In genomic region chr11:121740902-121741301, GRCh38 we compare ENCODE assay signal across 16 cellular contexts.
A peak's percentile ranks its signal among the peaks of the same experiment; 100 is the strongest.
DNase-seq lines count a peak whose midpoint lies in the region; ATAC-seq and TF ChIP-seq lines count a peak whose summit lies in the region.
"Had no signal": no experiment of that assay in that cellular context is flagged by ENCODE, and none has a peak within 500 bp of the region (broad histone marks: within the 10 kb centered on the region; RNA-seq: fewer than 3 reads in every experiment).

No MANE protein-coding gene starts in this region.

- peaks cover 2% of the 10 kb centered on the region; the same call in 1 of the 2 replicates for H3K9me3 ChIP-seq in IMR-90 (ENCODE audit: control insufficient read depth, insufficient read depth, low read length)
- no peaks in the 10 kb centered on the region for H3K9me3 ChIP-seq in MM.1S (replicated peaks; ENCODE audit: insufficient read depth, low read length)

- no peak overlapping the region; the same call in 1 of the 2 replicates for H3K14ac ChIP-seq in IMR-90 (replicated peaks; ENCODE audit: low read depth, low read length)

- H3F3A ChIP-seq in MM.1S (ENCODE audit: insufficient read depth, low read length) = no peaks in the 10 kb centered on the region

- POLR2A ChIA-PET in IMR-90 (lab: Charles Lee; ENCODE audit: unreplicated experiment) = no interaction called here

- peaks cover 5 to 7% of the 10 kb centered on the region in 2 donors for H3K9me3 Mint-ChIP-seq in stimulated activated naive B cell treated with anti-CD40 and anti-IgM and Interleukin-4, amounts not matched to agents 10 μg/mL and 1 μg/mL and 100 μg/mL, for 72 hours

- H3K27me3 Mint-ChIP-seq in stimulated activated naive B cell treated with anti-CD40 and anti-IgM and Interleukin-4, amounts not matched to agents 10 μg/mL and 1 μg/mL and 100 μg/mL, for 72 hours = peaks cover 9 to 21% of the 10 kb centered on the region in 2 donors

- H3K18ac ChIP-seq in IMR-90 (ENCODE audit: low read depth, low read length) = peak overlapping the region; percentile 95
- no peak overlapping the region for H3K18ac ChIP-seq in mesendoderm (ENCODE audit: low read length)

- no peaks in the 10 kb centered on the region for H3K36me3 ChIP-seq in IMR-90 (ENCODE audit: control insufficient read depth, insufficient read depth, low read length)
- no peaks in the 10 kb centered on the region for H3K36me3 ChIP-seq in mesendoderm (ENCODE audit: control insufficient read depth, insufficient read depth, low read length)
- no peaks in the 10 kb centered on the region for H3K36me3 ChIP-seq in MM.1S (replicated peaks; ENCODE audit: insufficient read depth, low read length)

- no peak overlapping the region for H2BK5ac ChIP-seq in IMR-90 (ENCODE audit: low read depth, low read length, poor library complexity, severe bottlenecking)
- H2BK5ac ChIP-seq in mesendoderm (ENCODE audit: low read length) = no peak overlapping the region

- H3K23ac ChIP-seq in IMR-90 (ENCODE audit: low read depth, low read length) (no peak overlapping the region), mesendoderm (ENCODE audit: low read length) (no peak overlapping the region)

- H3K56ac ChIP-seq in IMR-90 (ENCODE audit: extremely low read depth, insufficient read depth, low read length) = no peak overlapping the region
- no peak overlapping the region for H3K56ac ChIP-seq in mesendoderm (ENCODE audit: low read length)

- H3K9me1 ChIP-seq in IMR-90 (ENCODE audit: insufficient read depth, low read length) = no peaks in the 10 kb centered on the region

- H2AK9ac ChIP-seq in IMR-90 (replicated peaks; ENCODE audit: low read depth, low read length, poor library complexity) = no peak overlapping the region

- no peaks in the 10 kb centered on the region for H3K9me2 ChIP-seq in MM.1S (replicated peaks; ENCODE audit: insufficient read depth, low read length)

- CTCF ChIA-PET in IMR-90 (lab: Yijun Ruan, JAX) = no interaction called here

- TF ChIP-seq RAD21 in IMR-90 (IDR thresholded peaks at IDR 0.05; ENCODE audit: low read length) = no peak

- H3K4me1 Mint-ChIP-seq in stimulated activated naive B cell treated with anti-CD40 and anti-IgM and Interleukin-4, amounts not matched to agents 10 μg/mL and 1 μg/mL and 100 μg/mL, for 72 hours = no peaks in the 10 kb centered on the region
- H3K4me1 Mint-ChIP-seq: memory B cell had no signal

- intact Hi-C loops in IMR-90 (cut with micrococcal nuclease) = loop anchor here (1.0 kb wide), 1 partner anchor 13 kb away; no protein-coding TSS in a partner anchor

- H2BK120ac ChIP-seq in IMR-90 (ENCODE audit: low read depth, low read length) (no peak overlapping the region), mesendoderm (ENCODE audit: low read depth, low read length) (no peak overlapping the region)

- DNase-seq in IMR-90 = no peak
- DNase-seq in caudate nucleus (lab: John Stamatoyannopoulos, UW) = no peak
- peak; percentile 31 for DNase-seq in mesendoderm
- no peak for DNase-seq in substantia nigra (lab: John Stamatoyannopoulos, UW)
- no peak for DNase-seq in activated T-cell treated with anti-CD3 and anti-CD28 coated beads, Interleukin-2, amount 50 U/mL, for 1 hour
- no peak for DNase-seq in MM.1S
- no peak for DNase-seq in stimulated activated naive B cell treated with anti-CD40 and anti-IgM and Interleukin-4, amounts not matched to agents 10 μg/mL and 1 μg/mL and 100 μg/mL, for 72 hours
- DNase-seq: activated CD4-positive, alpha-beta T cell treated with anti-CD3 and anti-CD28 coated beads for 48 hours; activated naive CD4-positive, alpha-beta T cell treated with anti-CD3 and anti-CD28 coated beads for 36 hours; central memory CD4-positive, alpha-beta T cell; NCI-H2107; NCI-H82 had no signal

- no peak overlapping the region for H3K4me3 Mint-ChIP-seq in stimulated activated naive B cell treated with anti-CD40 and anti-IgM and Interleukin-4, amounts not matched to agents 10 μg/mL and 1 μg/mL and 100 μg/mL, for 72 hours
- H3K4me3 Mint-ChIP-seq: activated naive CD4-positive, alpha-beta T cell treated with anti-CD3 and anti-CD28 coated beads for 36 hours; memory B cell had no signal

- no CpG with 5 or more reads among the region's 1 CpG for WGBS in IMR-90 (ENCODE audit: extremely low coverage in 2 of 2, insufficient read length in 1 of 2), 2 experiments
- no CpG with 5 or more reads among the region's 1 CpG for WGBS in mesendoderm (ENCODE audit: extremely low coverage, insufficient coverage, low lambda C conversion rate)

- no peak overlapping the region for H2BK20ac ChIP-seq in IMR-90 (ENCODE audit: low read depth, low read length)

- H3K4ac ChIP-seq in IMR-90 (ENCODE audit: low read depth, low read length) (peak overlapping the region; percentile 42; the same call in 1 of the 2 replicates), mesendoderm (ENCODE audit: low read depth, low read length) (no peak overlapping the region)

- TF ChIP-seq CTCF in IMR-90 (conservative IDR thresholded peaks at IDR 0.05; ENCODE audit: low read depth, low read length) = no peak
- TF ChIP-seq CTCF in MM.1S (IDR thresholded peaks at IDR 0.05; ENCODE audit: low read length) = no peak

- H3K79me1 ChIP-seq in IMR-90 (ENCODE audit: low read depth in 1 of 2, low read length in 2 of 2) (no peaks in the 10 kb centered on the region), mesendoderm (ENCODE audit: low read length) (no peaks in the 10 kb centered on the region)

- no peak for ATAC-seq in IMR-90 (ENCODE audit: low read depth)
- no peak for ATAC-seq in esophagus mucosa
- no peak for ATAC-seq in stimulated activated naive B cell treated with anti-CD40 and anti-IgM and Interleukin-4, amounts not matched to agents 10 μg/mL and 1 μg/mL and 100 μg/mL, for 72 hours (replicated peaks)
- ATAC-seq: GM12878 had no signal

- H2BK15ac ChIP-seq in IMR-90 (ENCODE audit: low read depth, low read length) (no peak overlapping the region; the same call in 2 of the 3 replicates), mesendoderm (replicated peaks; ENCODE audit: low read depth) (no peak overlapping the region)

- peak overlapping the region; percentile 53; the same call in 1 of the 2 replicates for H4K91ac ChIP-seq in IMR-90 (ENCODE audit: insufficient read depth, low read depth, low read length)

- dilution Hi-C loops in IMR-90 (cut with HindIII; ENCODE audit: low sequenced_read_pairs, unreplicated experiment) = no loop called here

- H3K27ac Mint-ChIP-seq in stimulated activated naive B cell treated with anti-CD40 and anti-IgM and Interleukin-4, amounts not matched to agents 10 μg/mL and 1 μg/mL and 100 μg/mL, for 72 hours = no peak overlapping the region
- H3K27ac Mint-ChIP-seq: activated naive CD4-positive, alpha-beta T cell treated with anti-CD3 and anti-CD28 coated beads for 36 hours; memory B cell had no signal

- peak overlapping the region; percentile 58 to 59; a peak in 2 of 4 replicates for H4K8ac ChIP-seq in IMR-90 (ENCODE audit: low read depth in 2 of 2, low read length in 2 of 2)
- H4K8ac ChIP-seq in mesendoderm (ENCODE audit: low read depth, low read length) = no peak overlapping the region

- H3K27ac ChIP-seq in IMR-90 (ENCODE audit: insufficient read depth, low read length) (peak overlapping the region; percentile 83; the same call in 1 of the 2 replicates), caudate nucleus (ENCODE audit: low read depth, low read length) (peak overlapping the region; percentile 88), mesendoderm (ENCODE audit: low read depth, low read length) (no peak overlapping the region), substantia nigra (ENCODE audit: low read depth, low read length, poor library complexity, severe bottlenecking) (peak overlapping the region; percentile 79), MM.1S (ENCODE audit: low read length) (no peak overlapping the region)

- H3K36me3 Mint-ChIP-seq in stimulated activated naive B cell treated with anti-CD40 and anti-IgM and Interleukin-4, amounts not matched to agents 10 μg/mL and 1 μg/mL and 100 μg/mL, for 72 hours = no peaks in the 10 kb centered on the region
- H3K36me3 Mint-ChIP-seq: memory B cell had no signal

- in situ Hi-C loops in IMR-90 (cut with MboI; ENCODE audit: low sequenced_read_pairs) = no loop called here

- peak overlapping the region; percentile 48 for H2AFZ ChIP-seq in IMR-90 (replicated peaks; ENCODE audit: low read length, poor library complexity)
- H2AFZ ChIP-seq in MM.1S (ENCODE audit: low read length) = no peak overlapping the region

- peak overlapping the region; percentile 95 for H4K5ac ChIP-seq in IMR-90 (ENCODE audit: low read depth, low read length)
- H4K5ac ChIP-seq in mesendoderm (ENCODE audit: low read length) = no peak overlapping the region

- H3K27me3 ChIP-seq in IMR-90 (ENCODE audit: control insufficient read depth, insufficient read depth, low read length) (no peaks in the 10 kb centered on the region), mesendoderm (ENCODE audit: insufficient read depth, low read length, poor library complexity) (no peaks in the 10 kb centered on the region), MM.1S (replicated peaks; ENCODE audit: insufficient read depth, low read length) (no peaks in the 10 kb centered on the region)

- H2AK5ac ChIP-seq in IMR-90 (ENCODE audit: low read depth, low read length) (no peak overlapping the region), mesendoderm (ENCODE audit: low read length) (no peak overlapping the region)

- BruUV-seq in IMR-90 (replicated peaks; lab: Mats Ljungman, UMichigan) = no TSS peak

- H3K4me2 ChIP-seq in IMR-90 (ENCODE audit: low read depth, low read length) = peak overlapping the region; percentile 46; the same call in 1 of the 2 replicates
- H3K4me2 ChIP-seq in mesendoderm (ENCODE audit: low read length) = no peak overlapping the region
- H3K4me2 ChIP-seq in MM.1S (ENCODE audit: low read depth, low read length) = no peak overlapping the region

- no peak overlapping the region for H3K4me3 ChIP-seq in IMR-90 (ENCODE audit: insufficient read depth, low read depth, low read length)
- H3K4me3 ChIP-seq in mesendoderm (ENCODE audit: low read length) = no peak overlapping the region
- no peak overlapping the region for H3K4me3 ChIP-seq in MM.1S (ENCODE audit: low read length)
- H3K4me3 ChIP-seq: GM12878, skin epidermis had no signal

- no peak for TF ChIP-seq POLR2A in IMR-90 (IDR thresholded peaks at IDR 0.05; ENCODE audit: low read depth, low read length)

- H3K79me2 ChIP-seq in mesendoderm (ENCODE audit: control insufficient read depth, insufficient read depth, low read length) = no peaks in the 10 kb centered on the region
- no peaks in the 10 kb centered on the region for H3K79me2 ChIP-seq in MM.1S (ENCODE audit: low read length)

- H3K4me1 ChIP-seq in IMR-90 (ENCODE audit: control insufficient read depth, insufficient read depth, low read length) (peaks cover 8% of the 10 kb centered on the region; the same call in 1 of the 2 replicates), mesendoderm (ENCODE audit: control insufficient read depth, low read depth, low read length) (peaks cover 1% of the 10 kb centered on the region), MM.1S (ENCODE audit: low read length) (no peaks in the 10 kb centered on the region)

- no peaks in the 10 kb centered on the region for H4K20me1 ChIP-seq in IMR-90 (ENCODE audit: insufficient read depth, low read length)
- no peaks in the 10 kb centered on the region for H4K20me1 ChIP-seq in MM.1S (ENCODE audit: insufficient read depth, low read length)

- H3K9ac ChIP-seq in IMR-90 (ENCODE audit: low read depth, low read length) = peak overlapping the region; percentile 62; the same call in 1 of the 2 replicates
- H3K9ac ChIP-seq in mesendoderm (ENCODE audit: low read length) = no peak overlapping the region
- no peak overlapping the region for H3K9ac ChIP-seq in MM.1S (ENCODE audit: low read length)

Comparison
In these comparisons a context has a peak if more than half of its experiments do, and no peak if none do; other contexts are left out.
1. H3K27ac ChIP-seq: peak in IMR-90 (single experiment), caudate nucleus (single experiment) and substantia nigra (single experiment); none in mesendoderm (single experiment) and MM.1S (single experiment).